Comparison of ENCODE assay signal across 32 cellular contexts in the genomic region with DNA sequence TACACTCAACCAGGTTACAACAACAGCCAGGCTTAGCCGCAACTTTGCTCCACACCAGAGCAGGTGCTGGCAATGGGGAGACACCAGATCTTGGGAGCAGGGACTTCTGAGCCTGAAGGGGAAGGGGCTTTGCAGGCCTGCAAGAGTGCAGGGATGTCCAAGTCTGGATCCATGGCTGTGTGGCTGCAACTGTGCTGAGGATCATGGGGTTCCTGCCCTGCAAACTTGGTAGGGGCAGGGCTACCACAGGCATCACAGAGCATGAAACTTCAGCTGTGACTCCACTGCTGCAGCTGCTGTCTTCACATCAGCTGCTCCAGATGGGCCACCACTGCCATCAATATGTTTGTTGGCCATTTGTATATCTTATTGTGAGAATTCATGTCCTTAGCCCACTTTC.
"Had no signal": no experiment of that assay in that cellular context is flagged by ENCODE, and none has a peak within 500 bp of the region (broad histone marks: within the 10 kb centered on the region; RNA-seq: fewer than 3 reads in every experiment).

No MANE protein-coding gene starts in this region.

- H3K27me3 ChIP-seq: adrenal gland, body of pancreas, brain microvascular endothelial cell, breast epithelium had no signal

- DNase-seq: activated B cell treated with CpG ODN at 0.5 μM for 24 hours; activated CD4-positive, alpha-beta memory T cell treated with anti-CD3 and anti-CD28 coated beads for 36 hours; activated CD4-positive, alpha-beta T cell treated with anti-CD3 and anti-CD28 coated beads for 4 hours; activated CD4-positive, alpha-beta T cell treated with anti-CD3 and anti-CD28 coated beads, Interleukin-2, amount 10 ng/mL, durations not matched to agents 24 days and 14 days; activated CD4-positive, alpha-beta T cell treated with anti-CD3 and anti-CD28 coated beads, Interleukin-2, amount 50 U/mL, for 1 hour; activated CD4-positive, alpha-beta T cell treated with anti-CD3 and anti-CD28 coated beads, Interleukin-2, amount 50 U/mL, for 4 hours; activated CD4-positive, CD25-positive, alpha-beta regulatory T cell treated with anti-CD3 and anti-CD28 coated beads, Interleukin-2, amount 50 U/mL, for 72 hours; activated CD8-positive, alpha-beta memory T cell treated with anti-CD3 and anti-CD28 coated beads, Interleukin-2, amount 50 U/mL, for 4 hours; activated CD8-positive, alpha-beta T cell treated with anti-CD3 and anti-CD28 coated beads for 36 hours; activated effector memory CD4-positive, alpha-beta T cell treated with anti-CD3 and anti-CD28 coated beads, Interleukin-2, amount 50 U/mL, for 16 hours; activated gamma-delta T cell treated with Interleukin-2 at 50 U/mL for 16 hours; activated naive CD4-positive, alpha-beta T cell; activated naive CD4-positive, alpha-beta T cell treated with anti-CD3 and anti-CD28 coated beads for 36 hours; activated naive CD4-positive, alpha-beta T cell treated with anti-CD3 and anti-CD28 coated beads, Interleukin-2, amount 50 U/mL, for 16 hours; activated naive CD8-positive, alpha-beta T cell treated with anti-CD3 and anti-CD28 coated beads for 36 hours; activated T-cell treated with anti-CD3 and anti-CD28 coated beads for 4 hours; activated T-cell treated with anti-CD3 and anti-CD28 coated beads, Interleukin-2, amount 50 U/mL, for 1 hour; activated T-cell treated with anti-CD3 and anti-CD28 coated beads, Interleukin-2, amount 50 U/mL, for 4 hours; activated T-cell treated with anti-CD3 and anti-CD28 coated beads, Interleukin-2, amount 50 U/mL, for 72 hours; adrenal gland; amniotic stem cell; aorta; body of pancreas; brain microvascular endothelial cell; central memory CD4-positive, alpha-beta T cell; T-helper 1 cell; T-helper 2 cell; T-helper 9 cell had no signal

- H3K9me3 ChIP-seq: adrenal gland had no signal

- ATAC-seq: activated CD8-positive, alpha-beta T cell treated with anti-CD3 and anti-CD28 coated beads for 36 hours; activated naive CD4-positive, alpha-beta T cell treated with anti-CD3 and anti-CD28 coated beads, Interleukin-2, amount 50 U/mL, for 72 hours; activated T-cell treated with anti-CD3 and anti-CD28 coated beads, Interleukin-2, amount 50 U/mL, for 4 hours; activated T-cell treated with anti-CD3 and anti-CD28 coated beads, Interleukin-2, amount 50 U/mL, for 72 hours; activated T-helper 17 cell treated with anti-CD3 and anti-CD28 coated beads, Interleukin-2, amount 50 U/mL, for 72 hours; body of pancreas had no signal

- H3K27ac ChIP-seq: adrenal gland, body of pancreas, brain microvascular endothelial cell, breast epithelium, VCaP had no signal

- H3K4me1 ChIP-seq: adrenal gland, body of pancreas, breast epithelium had no signal

- H3K4me3 ChIP-seq: adrenal gland, body of pancreas, breast epithelium had no signal

- H3K36me3 ChIP-seq: adrenal gland, brain microvascular endothelial cell had no signal
